ENCODE assay signal across 1 cellular context in the genomic region with DNA sequence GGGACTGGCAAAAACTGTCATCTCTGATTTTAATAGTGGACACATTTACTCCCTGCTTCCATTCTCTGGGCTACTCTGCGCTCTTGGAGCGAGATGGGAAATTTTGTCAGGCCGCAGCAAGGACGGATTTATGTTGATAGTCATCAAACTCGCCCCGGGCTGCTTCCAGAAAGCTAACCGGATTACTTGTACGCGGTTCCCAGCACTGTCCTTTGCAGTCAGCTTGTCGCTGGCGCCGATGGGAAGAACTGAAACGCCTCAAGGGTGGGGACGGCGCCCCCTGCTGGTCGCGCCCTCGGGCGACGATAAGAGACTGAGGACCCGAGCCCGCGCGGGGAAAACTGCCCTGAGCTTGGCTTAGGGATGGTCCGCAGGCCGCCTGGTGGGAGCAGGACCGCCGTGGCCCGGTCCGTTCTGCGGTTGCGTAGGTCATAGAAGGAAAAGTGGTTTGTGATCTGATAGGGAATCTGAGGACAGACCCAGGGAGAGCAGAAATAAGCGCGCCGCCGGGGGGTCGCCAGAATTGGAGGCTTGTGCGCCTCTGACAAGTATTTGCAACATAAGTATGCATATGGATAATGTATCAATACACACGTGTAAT.
A peak's percentile ranks its signal among the peaks of the same experiment; 100 is the strongest.
TF ChIP-seq lines count a peak whose summit lies in the region.

No MANE protein-coding gene starts in this region.

TF ChIP-seq in HepG2, 621 proteins besides CTCF, POLR2A, EP300 and RAD21 (continued from another document and continues in another):
- TF ChIP-seq, protein P1, sequence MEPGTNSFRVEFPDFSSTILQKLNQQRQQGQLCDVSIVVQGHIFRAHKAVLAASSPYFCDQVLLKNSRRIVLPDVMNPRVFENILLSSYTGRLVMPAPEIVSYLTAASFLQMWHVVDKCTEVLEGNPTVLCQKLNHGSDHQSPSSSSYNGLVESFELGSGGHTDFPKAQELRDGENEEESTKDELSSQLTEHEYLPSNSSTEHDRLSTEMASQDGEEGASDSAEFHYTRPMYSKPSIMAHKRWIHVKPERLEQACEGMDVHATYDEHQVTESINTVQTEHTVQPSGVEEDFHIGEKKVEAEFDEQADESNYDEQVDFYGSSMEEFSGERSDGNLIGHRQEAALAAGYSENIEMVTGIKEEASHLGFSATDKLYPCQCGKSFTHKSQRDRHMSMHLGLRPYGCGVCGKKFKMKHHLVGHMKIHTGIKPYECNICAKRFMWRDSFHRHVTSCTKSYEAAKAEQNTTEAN (CRISPR knock-in tag; conservative IDR thresholded peaks at IDR 0.05): peak; percentile 38; the same call in 1 of the 2 replicates
- no peak for TF ChIP-seq RARG (CRISPR knock-in tag; IDR thresholded peaks at IDR 0.05; ENCODE audit: low read depth)
- TF ChIP-seq, protein P2, sequence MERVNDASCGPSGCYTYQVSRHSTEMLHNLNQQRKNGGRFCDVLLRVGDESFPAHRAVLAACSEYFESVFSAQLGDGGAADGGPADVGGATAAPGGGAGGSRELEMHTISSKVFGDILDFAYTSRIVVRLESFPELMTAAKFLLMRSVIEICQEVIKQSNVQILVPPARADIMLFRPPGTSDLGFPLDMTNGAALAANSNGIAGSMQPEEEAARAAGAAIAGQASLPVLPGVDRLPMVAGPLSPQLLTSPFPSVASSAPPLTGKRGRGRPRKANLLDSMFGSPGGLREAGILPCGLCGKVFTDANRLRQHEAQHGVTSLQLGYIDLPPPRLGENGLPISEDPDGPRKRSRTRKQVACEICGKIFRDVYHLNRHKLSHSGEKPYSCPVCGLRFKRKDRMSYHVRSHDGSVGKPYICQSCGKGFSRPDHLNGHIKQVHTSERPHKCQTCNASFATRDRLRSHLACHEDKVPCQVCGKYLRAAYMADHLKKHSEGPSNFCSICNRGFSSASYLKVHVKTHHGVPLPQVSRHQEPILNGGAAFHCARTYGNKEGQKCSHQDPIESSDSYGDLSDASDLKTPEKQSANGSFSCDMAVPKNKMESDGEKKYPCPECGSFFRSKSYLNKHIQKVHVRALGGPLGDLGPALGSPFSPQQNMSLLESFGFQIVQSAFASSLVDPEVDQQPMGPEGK (CRISPR knock-in tag; IDR thresholded peaks at IDR 0.05): peak; percentile 45; the same call in 1 of the 2 replicates
- peak; percentile 19; the same call in 1 of the 2 replicates for TF ChIP-seq HCFC1 (IDR thresholded peaks at IDR 0.05; ENCODE audit: low read depth, low read length)
- peak; percentile 68; the same call in 1 of the 3 replicates for TF ChIP-seq MXI1 (IDR thresholded peaks at IDR 0.05; ENCODE audit: borderline replicate concordance, low read depth, low read length)
- TF ChIP-seq ZFP36L1 (CRISPR knock-in tag; IDR thresholded peaks at IDR 0.05): no peak
- TF ChIP-seq ZNF569 (CRISPR knock-in tag; IDR thresholded peaks at IDR 0.05; ENCODE audit: borderline replicate concordance): no peak
- TF ChIP-seq CREBL2 (CRISPR knock-in tag; IDR thresholded peaks at IDR 0.05; ENCODE audit: borderline replicate concordance): no peak
- TF ChIP-seq HES4 (CRISPR knock-in tag; IDR thresholded peaks at IDR 0.05; ENCODE audit: borderline replicate concordance): 0 out of 2 replicates have a peak, but pooled peaks have one; percentile 54
- TF ChIP-seq ZNF570 (CRISPR knock-in tag; IDR thresholded peaks at IDR 0.05; ENCODE audit: borderline replicate concordance): no peak
- TF ChIP-seq RFX1 (IDR thresholded peaks at IDR 0.05): no peak
- peak; percentile 83; the same call in 1 of the 2 replicates for TF ChIP-seq ZNF280B (CRISPR knock-in tag; IDR thresholded peaks at IDR 0.05; ENCODE audit: borderline replicate concordance)
- no peak; the same call in 1 of the 2 replicates for TF ChIP-seq ZBTB2 (CRISPR knock-in tag; IDR thresholded peaks at IDR 0.05; ENCODE audit: low read depth)
- TF ChIP-seq ZNF768 (CRISPR knock-in tag; IDR thresholded peaks at IDR 0.05): peak; percentile 79; the same call in 1 of the 2 replicates
- TF ChIP-seq ATF7 (IDR thresholded peaks at IDR 0.05): no peak
- no peak for TF ChIP-seq ATF7 (CRISPR knock-in tag; IDR thresholded peaks at IDR 0.05)
- peak; percentile 79; the same call in 1 of the 2 replicates for TF ChIP-seq ZNF607 (CRISPR knock-in tag; IDR thresholded peaks at IDR 0.05; ENCODE audit: borderline replicate concordance)
- TF ChIP-seq TAF1 (CRISPR knock-in tag; IDR thresholded peaks at IDR 0.05): peak; percentile 49
- no peak for TF ChIP-seq SNRNP70 (IDR thresholded peaks at IDR 0.05; ENCODE audit: low read depth, low read length)
- no peak for TF ChIP-seq TGIF2 (CRISPR knock-in tag; IDR thresholded peaks at IDR 0.05)
- no peak for TF ChIP-seq TRAFD1 (CRISPR knock-in tag; IDR thresholded peaks at IDR 0.05; ENCODE audit: borderline replicate concordance)
- TF ChIP-seq FOSL1 (CRISPR knock-in tag; IDR thresholded peaks at IDR 0.05; ENCODE audit: borderline replicate concordance): no peak
- TF ChIP-seq ARNTL (CRISPR knock-in tag; IDR thresholded peaks at IDR 0.05): no peak
- TF ChIP-seq ZZZ3 (CRISPR knock-in tag; IDR thresholded peaks at IDR 0.05; ENCODE audit: borderline replicate concordance): no peak
- no peak for TF ChIP-seq CENPX (CRISPR knock-in tag; IDR thresholded peaks at IDR 0.05)
- TF ChIP-seq SALL1 (CRISPR knock-in tag; IDR thresholded peaks at IDR 0.05): peak; percentile 95
- TF ChIP-seq XBP1 (CRISPR knock-in tag; IDR thresholded peaks at IDR 0.05): 0 out of 2 replicates have a peak, but pooled peaks have one; percentile 66
- no peak for TF ChIP-seq ZNF337 (CRISPR knock-in tag; IDR thresholded peaks at IDR 0.05; ENCODE audit: borderline replicate concordance, low read depth)
- TF ChIP-seq ZNF629 (CRISPR knock-in tag; conservative IDR thresholded peaks at IDR 0.05): peak; percentile 57; the same call in 1 of the 2 replicates
- TF ChIP-seq ZNF446 (CRISPR knock-in tag; IDR thresholded peaks at IDR 0.05): no peak
- peak; percentile 73; the same call in 1 of the 2 replicates for TF ChIP-seq KLF15 (CRISPR knock-in tag; IDR thresholded peaks at IDR 0.05; ENCODE audit: borderline replicate concordance)
- TF ChIP-seq POLR2AphosphoS2 (IDR thresholded peaks at IDR 0.05; ENCODE audit: low read depth, low read length): no peak
- no peak for TF ChIP-seq TP53 (CRISPR knock-in tag; conservative IDR thresholded peaks at IDR 0.05)
- TF ChIP-seq MNT (IDR thresholded peaks at IDR 0.05): no peak
- peak; percentile 62; the same call in 1 of the 2 replicates for TF ChIP-seq THRA (CRISPR knock-in tag; IDR thresholded peaks at IDR 0.05; ENCODE audit: borderline replicate concordance)
- TF ChIP-seq ZNF121 (CRISPR knock-in tag; IDR thresholded peaks at IDR 0.05): peak; percentile 74
- TF ChIP-seq, protein P3, sequence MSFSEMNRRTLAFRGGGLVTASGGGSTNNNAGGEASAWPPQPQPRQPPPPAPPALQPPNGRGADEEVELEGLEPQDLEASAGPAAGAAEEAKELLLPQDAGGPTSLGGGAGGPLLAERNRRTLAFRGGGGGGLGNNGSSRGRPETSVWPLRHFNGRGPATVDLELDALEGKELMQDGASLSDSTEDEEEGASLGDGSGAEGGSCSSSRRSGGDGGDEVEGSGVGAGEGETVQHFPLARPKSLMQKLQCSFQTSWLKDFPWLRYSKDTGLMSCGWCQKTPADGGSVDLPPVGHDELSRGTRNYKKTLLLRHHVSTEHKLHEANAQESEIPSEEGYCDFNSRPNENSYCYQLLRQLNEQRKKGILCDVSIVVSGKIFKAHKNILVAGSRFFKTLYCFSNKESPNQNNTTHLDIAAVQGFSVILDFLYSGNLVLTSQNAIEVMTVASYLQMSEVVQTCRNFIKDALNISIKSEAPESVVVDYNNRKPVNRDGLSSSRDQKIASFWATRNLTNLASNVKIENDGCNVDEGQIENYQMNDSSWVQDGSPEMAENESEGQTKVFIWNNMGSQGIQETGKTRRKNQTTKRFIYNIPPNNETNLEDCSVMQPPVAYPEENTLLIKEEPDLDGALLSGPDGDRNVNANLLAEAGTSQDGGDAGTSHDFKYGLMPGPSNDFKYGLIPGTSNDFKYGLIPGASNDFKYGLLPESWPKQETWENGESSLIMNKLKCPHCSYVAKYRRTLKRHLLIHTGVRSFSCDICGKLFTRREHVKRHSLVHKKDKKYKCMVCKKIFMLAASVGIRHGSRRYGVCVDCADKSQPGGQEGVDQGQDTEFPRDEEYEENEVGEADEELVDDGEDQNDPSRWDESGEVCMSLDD (CRISPR knock-in tag; IDR thresholded peaks at IDR 0.05; ENCODE audit: borderline replicate concordance): no peak
- peak; percentile 91; the same call in 1 of the 2 replicates for TF ChIP-seq CBFB (CRISPR knock-in tag; IDR thresholded peaks at IDR 0.05)
- TF ChIP-seq SMARCE1 (IDR thresholded peaks at IDR 0.05; ENCODE audit: borderline replicate concordance): no peak
- TF ChIP-seq ZSCAN22 (CRISPR knock-in tag; IDR thresholded peaks at IDR 0.05): no peak
- TF ChIP-seq PLRG1 (conservative IDR thresholded peaks at IDR 0.05): no peak
- no peak for TF ChIP-seq RNF2 (conservative IDR thresholded peaks at IDR 0.05; ENCODE audit: low read depth)
- no peak; the same call in 1 of the 2 replicates for TF ChIP-seq NR2C2 (CRISPR knock-in tag; IDR thresholded peaks at IDR 0.05; ENCODE audit: borderline replicate concordance)
- TF ChIP-seq RXRA (CRISPR knock-in tag; IDR thresholded peaks at IDR 0.05): peak; percentile 83; the same call in 1 of the 2 replicates
- TF ChIP-seq PHF8 (CRISPR knock-in tag; IDR thresholded peaks at IDR 0.05): peak; percentile 68
- peak; percentile 74 for TF ChIP-seq ADNP (CRISPR knock-in tag; IDR thresholded peaks at IDR 0.05)
- TF ChIP-seq KAT8 (CRISPR knock-in tag; IDR thresholded peaks at IDR 0.05): peak; percentile 88
- TF ChIP-seq, protein P4, sequence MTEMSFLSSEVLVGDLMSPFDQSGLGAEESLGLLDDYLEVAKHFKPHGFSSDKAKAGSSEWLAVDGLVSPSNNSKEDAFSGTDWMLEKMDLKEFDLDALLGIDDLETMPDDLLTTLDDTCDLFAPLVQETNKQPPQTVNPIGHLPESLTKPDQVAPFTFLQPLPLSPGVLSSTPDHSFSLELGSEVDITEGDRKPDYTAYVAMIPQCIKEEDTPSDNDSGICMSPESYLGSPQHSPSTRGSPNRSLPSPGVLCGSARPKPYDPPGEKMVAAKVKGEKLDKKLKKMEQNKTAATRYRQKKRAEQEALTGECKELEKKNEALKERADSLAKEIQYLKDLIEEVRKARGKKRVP (CRISPR knock-in tag; IDR thresholded peaks at IDR 0.05): peak in 1 of 2 experiments; percentile 82; a peak in 2 of 4 replicates
